ENCODE assay signal across 14 cellular contexts in the genomic region with DNA sequence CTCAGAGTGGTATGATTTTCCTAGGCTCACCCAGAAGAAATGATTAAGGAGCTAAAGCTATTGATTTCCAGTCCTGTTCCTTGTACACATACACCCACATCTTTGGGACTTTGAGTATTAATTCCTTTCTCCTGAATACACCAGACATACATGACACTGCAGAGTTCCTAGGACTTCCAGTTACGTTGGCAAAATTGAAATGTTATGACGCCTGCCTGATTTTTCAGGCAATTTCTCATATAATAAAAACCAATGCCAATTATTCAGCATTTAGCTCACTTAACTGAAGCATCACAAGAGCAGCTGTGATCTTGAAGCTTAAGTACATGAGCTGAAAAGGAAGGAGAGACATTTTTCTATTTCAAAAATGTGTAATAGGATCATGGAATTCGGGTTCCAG.
"Had no signal": no experiment of that assay in that cellular context is flagged by ENCODE, and none has a peak within 500 bp of the region (broad histone marks: within the 10 kb centered on the region; RNA-seq: fewer than 3 reads in every experiment).

No MANE protein-coding gene starts in this region.

- DNase-seq: activated CD4-positive, alpha-beta T cell treated with anti-CD3 and anti-CD28 coated beads for 1 hour; activated CD8-positive, alpha-beta memory T cell treated with anti-CD3 and anti-CD28 coated beads, Interleukin-2, amount 50 U/mL, for 4 hours; activated CD8-positive, alpha-beta T cell treated with anti-CD3 and anti-CD28 coated beads for 36 hours; activated naive CD4-positive, alpha-beta T cell; activated naive CD8-positive, alpha-beta T cell treated with anti-CD3 and anti-CD28 coated beads, Interleukin-2, amount 50 U/mL, for 24 hours; left cardiac atrium; lower lobe of right lung; naive thymus-derived CD8-positive, alpha-beta T cell; right cardiac atrium; stimulated activated CD4-positive, alpha-beta T cell treated with anti-CD3 and anti-CD28 coated beads, Interleukin-2, amount 100 ng/mL, for 48 hours; stimulated activated naive CD4-positive, alpha-beta T cell treated with Interleukin-2 at 50 U/mL for 16 hours; SW 1271; thyroid gland had no signal

- H3K9me3 Mint-ChIP-seq: activated CD8-positive, alpha-beta T cell treated with anti-CD3 and anti-CD28 coated beads for 36 hours; activated naive CD8-positive, alpha-beta T cell treated with anti-CD3 and anti-CD28 coated beads, Interleukin-2, amount 50 U/mL, for 24 hours had no signal

- ATAC-seq: activated CD8-positive, alpha-beta T cell treated with anti-CD3 and anti-CD28 coated beads for 36 hours; activated naive CD8-positive, alpha-beta T cell treated with anti-CD3 and anti-CD28 coated beads, Interleukin-2, amount 50 U/mL, for 24 hours; left cardiac atrium; lower lobe of right lung; naive thymus-derived CD8-positive, alpha-beta T cell; right cardiac atrium had no signal

- H3K4me3 Mint-ChIP-seq: activated CD8-positive, alpha-beta T cell treated with anti-CD3 and anti-CD28 coated beads for 36 hours; activated naive CD8-positive, alpha-beta T cell treated with anti-CD3 and anti-CD28 coated beads, Interleukin-2, amount 50 U/mL, for 24 hours; naive thymus-derived CD8-positive, alpha-beta T cell had no signal

- H3K27ac ChIP-seq: lower lobe of right lung, SJSA1, thyroid gland had no signal

- H3K4me3 ChIP-seq: lower lobe of right lung, SJSA1, thyroid gland had no signal

- H3K36me3 ChIP-seq: lower lobe of right lung, thyroid gland had no signal

- H3K27ac Mint-ChIP-seq: activated CD8-positive, alpha-beta T cell treated with anti-CD3 and anti-CD28 coated beads for 36 hours; activated naive CD8-positive, alpha-beta T cell treated with anti-CD3 and anti-CD28 coated beads, Interleukin-2, amount 50 U/mL, for 24 hours; naive thymus-derived CD8-positive, alpha-beta T cell had no signal

- H3K36me3 Mint-ChIP-seq: naive thymus-derived CD8-positive, alpha-beta T cell had no signal

- H3K27me3 ChIP-seq: SJSA1, thyroid gland had no signal

- H3K9me3 ChIP-seq: lower lobe of right lung, SJSA1, thyroid gland had no signal
